Comparison of ENCODE assay signal across 8 cellular contexts in genomic region chr1:35882945-35883680, GRCh38. TPM values are rescaled to one million over a fixed set of nuclear protein-coding genes. Genes with fewer than 3 reads are reported as not detected.
A peak's percentile ranks its signal among the peaks of the same experiment; 100 is the strongest.
DNase-seq lines count a peak whose midpoint lies in the region; ATAC-seq lines count a peak whose summit lies in the region.

Gene AGO1, plus strand, starts transcription at chr1:35883209. Its CDS starts 213 bp downstream, at chr1:35883422.

- DNase-seq in COR-L47 (lab: John Stamatoyannopoulos, UW) (peak; percentile 92), HT1080 (ENCODE audit: low read depth) (peak; percentile 86), medulla oblongata (ENCODE audit: extremely low spot score) (peak; percentile 95)
- DNase-seq in NK-92 treated with Interleukin-12 subunit alpha and Interleukin-12 subunit beta, amount 100 ng/mL, for 24 hours (lab: John Stamatoyannopoulos, UW), result peak; percentile 90
- DNase-seq in activated CD8-positive, alpha-beta memory T cell treated with anti-CD3 and anti-CD28 coated beads for 24 hours, result peak; percentile 99
- DNase-seq in effector CD8-positive, alpha-beta T cell (lab: John Stamatoyannopoulos, UW), result peak; percentile 95
- DNase-seq in stimulated activated CD4-positive, alpha-beta T cell treated with anti-CD3 and anti-CD28 coated beads, TNF-alpha, amount 100 ng/mL, for 48 hours (ENCODE audit: low read depth in 3 of 3), result peak; percentile 90 to 96 (median 95)

- ATAC-seq in GM21360 (IDR thresholded peaks at IDR 0.05; ENCODE audit: unreplicated experiment), result peak; percentile 76

RNA-seq across cellular contexts. Expression of gene AGO1, which starts in this region (rescaled TPM):
- total RNA-seq in HT1080 (2014; rRNA removed; shearing (Covaris generic)), result 22.6 and 23.0 TPM in 2 replicates
- 13.2 and 15.3 TPM in 2 replicates for polyA plus RNA-seq in HT1080 (2015; cell fraction: cytosol; rRNA removed)
- 23.8 and 27.0 TPM in 2 replicates for polyA plus RNA-seq in HT1080 (2015; cell fraction: nucleus; rRNA removed)

Comparison
In these comparisons a context has a peak if more than half of its experiments do, and no peak if none do; other contexts are left out.
1. Peak in every context shown above with its lines: DNase-seq and ATAC-seq.